ENCODE assay signal across 11 cellular contexts in genomic region chr4:81031389-81032173, GRCh38. TPM values are rescaled to one million over a fixed set of nuclear protein-coding genes. Genes with fewer than 3 reads are reported as not detected.
DNase-seq lines count a peak whose midpoint lies in the region; ATAC-seq and TF ChIP-seq lines count a peak whose summit lies in the region.
"Had no signal": no experiment of that assay in that cellular context is flagged by ENCODE, and none has a peak within 500 bp of the region (broad histone marks: within the 10 kb centered on the region; RNA-seq: fewer than 3 reads in every experiment).

No MANE protein-coding gene starts in this region.

- peak overlapping the region; percentile 1 for H3K4me3 ChIP-seq in lower leg skin (ENCODE audit: low read depth, poor library complexity, severe bottlenecking)
- peak overlapping the region; percentile 54 for H3K4me3 ChIP-seq in thoracic aorta

- H3K36me3 ChIP-seq in thoracic aorta: no peaks in the 10 kb centered on the region

- CTCF ChIA-PET in activated CD4-positive, alpha-beta memory T cell treated with anti-CD3 and anti-CD28 coated beads for 36 hours (lab: Charles Lee): interaction anchor here (3.1 kb wide), 1 partner anchor 8 kb away, joined by 18 read pairs; no protein-coding TSS in a partner anchor
- CTCF ChIA-PET in activated CD4-positive, alpha-beta memory T cell treated with anti-CD3 and anti-CD28 coated beads, Interleukin-2, amount 10 ng/mL, durations not matched to agents 7 days and 5 days (lab: Charles Lee): interaction anchor here (0.6 to 2.7 kb wide), 3 partner anchors 8 to 32 kb away, joined by 3 to 12 read pairs (median 4); no protein-coding TSS in a partner anchor

- POLR2A ChIA-PET in activated CD4-positive, alpha-beta memory T cell treated with anti-CD3 and anti-CD28 coated beads for 36 hours (lab: Charles Lee): no interaction called here
- POLR2A ChIA-PET in activated CD4-positive, alpha-beta memory T cell treated with anti-CD3 and anti-CD28 coated beads, Interleukin-2, amount 10 ng/mL, durations not matched to agents 7 days and 5 days (lab: Charles Lee): no interaction called here

- H3K4me1 Mint-ChIP-seq in activated CD4-positive, alpha-beta memory T cell treated with anti-CD3 and anti-CD28 coated beads for 36 hours (ENCODE audit: low read depth): peaks cover 12% of the 10 kb centered on the region
- peaks cover 9% of the 10 kb centered on the region for H3K4me1 Mint-ChIP-seq in activated CD4-positive, alpha-beta memory T cell treated with anti-CD3 and anti-CD28 coated beads, Interleukin-2, amount 10 ng/mL, durations not matched to agents 7 days and 5 days
- H3K4me1 Mint-ChIP-seq in activated T-cell treated with anti-CD3 and anti-CD28 coated beads, Interleukin-2, amount 50 U/mL, for 72 hours (ENCODE audit: low read depth): peaks cover 18% of the 10 kb centered on the region

- peaks cover 0 to 14% of the 10 kb centered on the region in 2 donors for H3K4me1 ChIP-seq in thoracic aorta (ENCODE audit: control insufficient read depth in 1 of 2, low read depth in 2 of 2)

- 7 to 11% methylated on average over 24 to 32 of the region's 43 CpGs for WGBS in lower leg skin, 2 donors

- H3K36me3 Mint-ChIP-seq in activated CD4-positive, alpha-beta memory T cell treated with anti-CD3 and anti-CD28 coated beads for 36 hours: no peaks in the 10 kb centered on the region
- no peaks in the 10 kb centered on the region for H3K36me3 Mint-ChIP-seq in activated CD4-positive, alpha-beta memory T cell treated with anti-CD3 and anti-CD28 coated beads, Interleukin-2, amount 10 ng/mL, durations not matched to agents 7 days and 5 days (ENCODE audit: low read depth)
- peaks cover 0 to 3% of the 10 kb centered on the region in 2 donors for H3K36me3 Mint-ChIP-seq in activated T-cell treated with anti-CD3 and anti-CD28 coated beads, Interleukin-2, amount 50 U/mL, for 72 hours (ENCODE audit: insufficient read depth in 2 of 2)

- no peaks in the 10 kb centered on the region for H3K9me3 ChIP-seq in thoracic aorta

- peak overlapping the region; percentile 56 for H3K4me3 Mint-ChIP-seq in activated CD4-positive, alpha-beta memory T cell treated with anti-CD3 and anti-CD28 coated beads for 36 hours
- H3K4me3 Mint-ChIP-seq in activated CD4-positive, alpha-beta memory T cell treated with anti-CD3 and anti-CD28 coated beads, Interleukin-2, amount 10 ng/mL, durations not matched to agents 7 days and 5 days: no peak overlapping the region
- peak overlapping the region; percentile 66 to 94 for H3K4me3 Mint-ChIP-seq in activated T-cell treated with anti-CD3 and anti-CD28 coated beads, Interleukin-2, amount 50 U/mL, for 72 hours

- DNase-seq in activated CD4-positive, alpha-beta memory T cell treated with anti-CD3 and anti-CD28 coated beads for 36 hours: no peak
- no peak for DNase-seq in activated CD4-positive, alpha-beta memory T cell treated with anti-CD3 and anti-CD28 coated beads, Interleukin-2, amount 10 ng/mL, durations not matched to agents 7 days and 5 days
- DNase-seq in activated T-cell treated with anti-CD3 and anti-CD28 coated beads, Interleukin-2, amount 50 U/mL, for 72 hours: peak in 1 of 2 donors; percentile 1
- no peak for DNase-seq in lower leg skin (ENCODE audit: low spot score in 2 of 2)
- no peak for DNase-seq in thoracic aorta (ENCODE audit: low spot score)
- no peak for DNase-seq in NCI-H2081 treated with DMSO at 0.1 percent for 48 hours (lab: John Stamatoyannopoulos, UW)
- DNase-seq: central memory CD4-positive, alpha-beta T cell; DND-41 had no signal

- H3K27me3 ChIP-seq in thoracic aorta (replicated peaks; ENCODE audit: insufficient read depth): no peaks in the 10 kb centered on the region

- H3K9me3 Mint-ChIP-seq in activated CD4-positive, alpha-beta memory T cell treated with anti-CD3 and anti-CD28 coated beads for 36 hours: no peaks in the 10 kb centered on the region
- H3K9me3 Mint-ChIP-seq in activated CD4-positive, alpha-beta memory T cell treated with anti-CD3 and anti-CD28 coated beads, Interleukin-2, amount 10 ng/mL, durations not matched to agents 7 days and 5 days: no peaks in the 10 kb centered on the region
- no peaks in the 10 kb centered on the region for H3K9me3 Mint-ChIP-seq in activated T-cell treated with anti-CD3 and anti-CD28 coated beads, Interleukin-2, amount 50 U/mL, for 72 hours

- intact Hi-C loops in activated CD4-positive, alpha-beta memory T cell treated with anti-CD3 and anti-CD28 coated beads for 36 hours (cut with micrococcal nuclease): no loop called here
- intact Hi-C loops in lower leg skin (cut with DNase I; ENCODE audit: low total_unique reads): no loop called here

- peaks cover 53% of the 10 kb centered on the region for H3K27me3 Mint-ChIP-seq in activated CD4-positive, alpha-beta memory T cell treated with anti-CD3 and anti-CD28 coated beads for 36 hours
- H3K27me3 Mint-ChIP-seq in activated CD4-positive, alpha-beta memory T cell treated with anti-CD3 and anti-CD28 coated beads, Interleukin-2, amount 10 ng/mL, durations not matched to agents 7 days and 5 days: peaks cover 59% of the 10 kb centered on the region
- peaks cover 64% of the 10 kb centered on the region for H3K27me3 Mint-ChIP-seq in activated T-cell treated with anti-CD3 and anti-CD28 coated beads, Interleukin-2, amount 50 U/mL, for 72 hours (ENCODE audit: low read depth)

- no peak for TF ChIP-seq CTCF in lower leg skin (IDR thresholded peaks at IDR 0.05)
- no peak for TF ChIP-seq CTCF in thoracic aorta (IDR thresholded peaks at IDR 0.05)

- no peak for TF ChIP-seq POLR2A in lower leg skin (IDR thresholded peaks at IDR 0.05)

- ATAC-seq in activated T-cell treated with anti-CD3 and anti-CD28 coated beads, Interleukin-2, amount 50 U/mL, for 72 hours (replicated peaks in 1 of 2): peak; percentile 21 to 39
- no peak for ATAC-seq in thoracic aorta (ENCODE audit: insufficient number of reproducible peaks, low FRiP score, low read depth)
- no peak for ATAC-seq in GM18519 (IDR thresholded peaks at IDR 0.05; ENCODE audit: low FRiP score, unreplicated experiment)
- ATAC-seq in HG02588 (IDR thresholded peaks at IDR 0.05; ENCODE audit: unreplicated experiment): no peak

- no peak overlapping the region for H3K27ac Mint-ChIP-seq in activated CD4-positive, alpha-beta memory T cell treated with anti-CD3 and anti-CD28 coated beads for 36 hours
- no peak overlapping the region for H3K27ac Mint-ChIP-seq in activated CD4-positive, alpha-beta memory T cell treated with anti-CD3 and anti-CD28 coated beads, Interleukin-2, amount 10 ng/mL, durations not matched to agents 7 days and 5 days
- no peak overlapping the region for H3K27ac Mint-ChIP-seq in activated T-cell treated with anti-CD3 and anti-CD28 coated beads, Interleukin-2, amount 50 U/mL, for 72 hours

- no peak overlapping the region for H3K27ac ChIP-seq in thoracic aorta
- H3K27ac ChIP-seq: KMS-11 had no signal

RNA-seq across cellular contexts. Expression of gene BMP3, which starts 1.1 kb away (rescaled TPM):
- total RNA-seq in activated CD4-positive, alpha-beta memory T cell treated with anti-CD3 and anti-CD28 coated beads for 36 hours: not detected
- not detected for total RNA-seq in activated CD4-positive, alpha-beta memory T cell treated with anti-CD3 and anti-CD28 coated beads, Interleukin-2, amount 10 ng/mL, durations not matched to agents 7 days and 5 days
- total RNA-seq in activated T-cell treated with anti-CD3 and anti-CD28 coated beads, Interleukin-2, amount 50 U/mL, for 72 hours: not detected
- total RNA-seq in lower leg skin (1 to 10 TPM in 3 of 4 donors, under 1 TPM in 1; 0.83 to 1.5 (median 1.2) TPM), thoracic aorta (1 to 10 TPM in 1 of 2 donors, under 1 TPM in 1; 0.68 to 1.4 TPM)

Comparison
In these comparisons a context has a peak if more than half of its experiments do, and no peak if none do; other contexts are left out.
1. ATAC-seq: peak in activated T-cell treated with anti-CD3 and anti-CD28 coated beads, Interleukin-2, amount 50 U/mL, for 72 hours (2 of 2); none in thoracic aorta (single experiment), GM18519 (single experiment) and HG02588 (single experiment).